In genomic region chr9:134369416-134370212, GRCh38 we compare ENCODE assay signal across 21 cellular contexts. TPM values are rescaled to one million over a fixed set of nuclear protein-coding genes. Genes with fewer than 3 reads are reported as not detected.
DNase-seq lines count a peak whose midpoint lies in the region; ATAC-seq and TF ChIP-seq lines count a peak whose summit lies in the region.
"Had no signal": no experiment of that assay in that cellular context is flagged by ENCODE, and none has a peak within 500 bp of the region (broad histone marks: within the 10 kb centered on the region; RNA-seq: fewer than 3 reads in every experiment).

No MANE protein-coding gene starts in this region.

- no peaks in the 10 kb centered on the region for H3K27me3 ChIP-seq in psoas muscle (ENCODE audit: insufficient read depth in 3 of 3, low read length in 2 of 3)
- H3K27me3 ChIP-seq: esophagus muscularis mucosa had no signal

- ATAC-seq in psoas muscle: no peak
- ATAC-seq: effector memory CD8-positive, alpha-beta T cell; left colon; Right ventricle myocardium inferior; sciatic nerve had no signal

- H3K9me3 ChIP-seq in psoas muscle: no peaks in the 10 kb centered on the region
- H3K9me3 ChIP-seq: esophagus muscularis mucosa, thoracic aorta had no signal

- 53 to 67% (median 54%) methylated on average over 19 of the region's 19 CpGs for WGBS in psoas muscle, 3 donors

- H3K4me3 ChIP-seq in fibroblast of villous mesenchyme (ENCODE audit: low read depth, low read length) (no peak overlapping the region), psoas muscle (peak overlapping the region; percentile 18)
- H3K4me3 ChIP-seq: esophagus muscularis mucosa, GM23248, thoracic aorta had no signal

- DNase-seq in RWPE1 (ENCODE audit: low spot score) (no peak), fibroblast of villous mesenchyme (ENCODE audit: low read depth) (peak; percentile 16), psoas muscle (no peak), DMS 273 (lab: John Stamatoyannopoulos, UW; ENCODE audit: unreplicated experiment) (no peak), SK-N-DZ (ENCODE audit: low spot score) (no peak), NCI-H774 (lab: John Stamatoyannopoulos, UW) (no peak)
- DNase-seq in activated CD4-positive, CD25-positive, alpha-beta regulatory T cell treated with anti-CD3 and anti-CD28 coated beads, Interleukin-2, amount 50 U/mL, for 72 hours: no peak
- DNase-seq: activated CD4-positive, alpha-beta T cell treated with anti-CD3 and anti-CD28 coated beads for 48 hours; activated naive CD8-positive, alpha-beta T cell treated with anti-CD3 and anti-CD28 coated beads for 36 hours; CD4-positive, alpha-beta memory T cell; effector memory CD8-positive, alpha-beta T cell; GM23248; KG1; left colon; NCI-H2029 treated with DMSO at 0.1 percent for 48 hours; NCI-H510A had no signal

- H3K27ac ChIP-seq in C4-2B (peak overlapping the region; percentile 98), RWPE1 (peak overlapping the region; percentile 99), psoas muscle (peak overlapping the region; percentile 92)
- H3K27ac ChIP-seq: GM23248, thoracic aorta had no signal

- intact Hi-C loops in psoas muscle (cut with DNase I): loop anchor here in 1 of 2 donors (5.0 kb wide), 2 partner anchors 37 to 38 kb away; no protein-coding TSS in a partner anchor

- no peak for TF ChIP-seq CTCF in C4-2B (conservative IDR thresholded peaks at IDR 0.05)
- TF ChIP-seq CTCF in RWPE1 (conservative IDR thresholded peaks at IDR 0.05; ENCODE audit: low read depth): no peak
- TF ChIP-seq CTCF in fibroblast of villous mesenchyme (IDR thresholded peaks at IDR 0.05; ENCODE audit: insufficient read depth, low read depth, low read length): no peak
- no peak for TF ChIP-seq CTCF in psoas muscle (IDR thresholded peaks at IDR 0.05)

- H3K36me3 ChIP-seq in psoas muscle (ENCODE audit: insufficient read depth in 1 of 2, low read depth in 1 of 2): no peaks in the 10 kb centered on the region
- H3K36me3 ChIP-seq: esophagus muscularis mucosa, thoracic aorta had no signal

- H3K4me1 ChIP-seq in psoas muscle: peaks cover 92% of the 10 kb centered on the region

- CTCF ChIA-PET in RWPE1 (lab: Yijun Ruan, JAX): interaction anchor here (0.6 to 1.1 kb wide), 6 partner anchors 15 to 1997 kb away, joined by 3 to 4 read pairs (median 4); no protein-coding TSS in a partner anchor

- POLR2A ChIA-PET in RWPE1 (lab: Yijun Ruan, JAX; ENCODE audit: low non-redundant PET): no interaction called here

RNA-seq across cellular contexts. Expression of gene RXRA, which starts 43.4 kb away (rescaled TPM):
- total RNA-seq in fibroblast of villous mesenchyme (14.2 and 16.0 TPM in 2 replicates), psoas muscle (100 to 1,000 TPM in 3 of 4 donors, 10 to 100 TPM in 1; 84.3 to 192 (median 147) TPM)
- 100 to 1,000 TPM in 1 of 3 donors, 10 to 100 TPM in 2; 37.7 to 156 (median 76.4) TPM for polyA plus RNA-seq in psoas muscle
- 4.3 and 5.7 TPM in 2 replicates for polyA plus RNA-seq in SK-N-DZ (2014; cell fraction: cytosol; rRNA removed)
- polyA plus RNA-seq in SK-N-DZ (2014; cell fraction: nucleus; rRNA removed): 3.2 and 3.3 TPM in 2 replicates
